In genomic region chr5:10596310-10596703, GRCh38 we compare ENCODE assay signal across 11 cellular contexts. TPM values are rescaled to one million over a fixed set of nuclear protein-coding genes. Genes with fewer than 3 reads are reported as not detected.
DNase-seq lines count a peak whose midpoint lies in the region; ATAC-seq and TF ChIP-seq lines count a peak whose summit lies in the region.
"Had no signal": no experiment of that assay in that cellular context is flagged by ENCODE, and none has a peak within 500 bp of the region (broad histone marks: within the 10 kb centered on the region; RNA-seq: fewer than 3 reads in every experiment).

No MANE protein-coding gene starts in this region.

- intact Hi-C loops in IMR-90 (cut with micrococcal nuclease) = no loop called here
- intact Hi-C loops in activated B cell treated with CpG ODN at 0.5 μM for 24 hours (cut with micrococcal nuclease) = no loop called here

- no peak for TF ChIP-seq POLR2A in IMR-90 (IDR thresholded peaks at IDR 0.05; ENCODE audit: low read depth, low read length)

- H3K36me3 Mint-ChIP-seq in activated B cell treated with CpG ODN at 0.5 μM for 24 hours (ENCODE audit: low read depth) = peaks cover 47% of the 10 kb centered on the region
- H3K36me3 Mint-ChIP-seq in stimulated activated naive B cell treated with anti-CD40 and anti-IgM and Interleukin-4, amounts not matched to agents 10 μg/mL and 1 μg/mL and 100 μg/mL, for 72 hours = peaks cover 60 to 71% of the 10 kb centered on the region in 2 donors

- no peak for TF ChIP-seq RAD21 in IMR-90 (IDR thresholded peaks at IDR 0.05; ENCODE audit: low read length)

- H4K5ac ChIP-seq in IMR-90 (ENCODE audit: low read depth, low read length) = no peak overlapping the region

- peaks cover 19% of the 10 kb centered on the region for H3K4me1 ChIP-seq in IMR-90 (ENCODE audit: control insufficient read depth, insufficient read depth, low read length)
- peaks cover 20% of the 10 kb centered on the region for H3K4me1 ChIP-seq in fibroblast of lung (ENCODE audit: control insufficient read depth, extremely low read depth, insufficient read depth, low read length)

- H3K4me3 ChIP-seq in IMR-90 (ENCODE audit: insufficient read depth, low read depth, low read length) (no peak overlapping the region), fibroblast of lung (replicated peaks in 1 of 4; ENCODE audit: control extremely low read depth in 1 of 4, insufficient read depth in 1 of 4, low read depth in 3 of 4, low read length in 4 of 4) (peak overlapping the region in 1 of 4 experiments; percentile 9)

- H3K27me3 ChIP-seq in IMR-90 (ENCODE audit: control insufficient read depth, insufficient read depth, low read length) (no peaks in the 10 kb centered on the region), fibroblast of lung (ENCODE audit: control insufficient read depth, insufficient read depth, low read length) (no peaks in the 10 kb centered on the region)

- peak overlapping the region; percentile 31 for H2BK5ac ChIP-seq in IMR-90 (ENCODE audit: low read depth, low read length, poor library complexity, severe bottlenecking)

- H3K9me3 ChIP-seq in IMR-90 (ENCODE audit: control insufficient read depth, insufficient read depth, low read length) (no peaks in the 10 kb centered on the region), fibroblast of lung (ENCODE audit: control insufficient read depth, insufficient read depth, low read depth, low read length) (no peaks in the 10 kb centered on the region)

- no peak for TF ChIP-seq CTCF in IMR-90 (conservative IDR thresholded peaks at IDR 0.05; ENCODE audit: low read depth, low read length)
- no peak for TF ChIP-seq CTCF in activated B cell treated with CpG ODN at 0.5 μM for 24 hours (IDR thresholded peaks at IDR 0.05)
- TF ChIP-seq CTCF in fibroblast of lung (conservative IDR thresholded peaks at IDR 0.05 in 1 of 2, IDR thresholded peaks at IDR 0.05 in 1 of 2; ENCODE audit: low read depth in 1 of 2, low read length in 2 of 2) = no peak

- H2AK5ac ChIP-seq in IMR-90 (ENCODE audit: low read depth, low read length) = no peak overlapping the region

- no peak overlapping the region for H4K91ac ChIP-seq in IMR-90 (ENCODE audit: insufficient read depth, low read depth, low read length)

- H2BK20ac ChIP-seq in IMR-90 (ENCODE audit: low read depth, low read length) = peak overlapping the region; percentile 10; the same call in 1 of the 2 replicates

- peak overlapping the region; percentile 23; the same call in 1 of the 2 replicates for H3K27ac ChIP-seq in IMR-90 (ENCODE audit: insufficient read depth, low read length)
- H3K27ac ChIP-seq in fibroblast of lung (ENCODE audit: insufficient read depth, low read length) = peak overlapping the region; percentile 90

- peak overlapping the region; percentile 17 for H2BK120ac ChIP-seq in IMR-90 (ENCODE audit: low read depth, low read length)

- peaks cover 18 to 57% of the 10 kb centered on the region in 2 experiments; a peak in 3 of 4 replicates for H3K79me1 ChIP-seq in IMR-90 (ENCODE audit: low read depth in 1 of 2, low read length in 2 of 2)

- POLR2A ChIA-PET in IMR-90 (lab: Charles Lee; ENCODE audit: unreplicated experiment) = no interaction called here
- POLR2A ChIA-PET in activated B cell treated with CpG ODN at 0.5 μM for 24 hours (lab: Charles Lee) = interaction anchor here (0.7 kb wide), 1 partner anchor 38 kb away, joined by 3 read pairs; no protein-coding TSS in a partner anchor

- 0 out of 4 replicates have a peak overlapping the region, but pooled peaks of 1 of the 2 experiments have one; percentile 9 for H4K8ac ChIP-seq in IMR-90 (ENCODE audit: low read depth in 2 of 2, low read length in 2 of 2)

- H3K18ac ChIP-seq in IMR-90 (ENCODE audit: low read depth, low read length) = peak overlapping the region; percentile 23; the same call in 1 of the 2 replicates

- H3K23ac ChIP-seq in IMR-90 (ENCODE audit: low read depth, low read length) = no peak overlapping the region

- peaks cover 2% of the 10 kb centered on the region for H3K79me2 ChIP-seq in fibroblast of lung (ENCODE audit: control insufficient read depth, insufficient read depth, low read length)

- H3K4me1 Mint-ChIP-seq in activated B cell treated with CpG ODN at 0.5 μM for 24 hours = peaks cover 75% of the 10 kb centered on the region
- peaks cover 67 to 86% of the 10 kb centered on the region in 2 donors for H3K4me1 Mint-ChIP-seq in stimulated activated naive B cell treated with anti-CD40 and anti-IgM and Interleukin-4, amounts not matched to agents 10 μg/mL and 1 μg/mL and 100 μg/mL, for 72 hours

- CTCF ChIA-PET in IMR-90 (lab: Yijun Ruan, JAX) = interaction anchor here (0.9 kb wide), 1 partner anchor 31 kb away, joined by 3 read pairs; no protein-coding TSS in a partner anchor
- CTCF ChIA-PET in activated B cell treated with CpG ODN at 0.5 μM for 24 hours (lab: Charles Lee) = interaction anchor here (0.8 kb wide), 1 partner anchor 31 kb away, joined by 5 read pairs; no protein-coding TSS in a partner anchor

- dilution Hi-C loops in IMR-90 (cut with HindIII; ENCODE audit: low sequenced_read_pairs, unreplicated experiment) = no loop called here

- H3K56ac ChIP-seq in IMR-90 (ENCODE audit: extremely low read depth, insufficient read depth, low read length) = no peak overlapping the region

- H3K27ac Mint-ChIP-seq in activated B cell treated with CpG ODN at 0.5 μM for 24 hours = peak overlapping the region; percentile 8
- H3K27ac Mint-ChIP-seq in stimulated activated naive B cell treated with anti-CD40 and anti-IgM and Interleukin-4, amounts not matched to agents 10 μg/mL and 1 μg/mL and 100 μg/mL, for 72 hours = peak overlapping the region; percentile 62
- H3K27ac Mint-ChIP-seq: dendritic cell treated with granulocyte-macrophage colony-stimulating factor and Interleukin-4, amounts not matched to agents 40 ng/mL and 50 ng/mL, for 4 days; nephron had no signal

- H4K20me1 ChIP-seq in IMR-90 (ENCODE audit: insufficient read depth, low read length) (peaks cover 28% of the 10 kb centered on the region; the same call in 1 of the 2 replicates), fibroblast of lung (ENCODE audit: control insufficient read depth, extremely low read depth, insufficient read depth, low read length) (no peaks in the 10 kb centered on the region)

- H3K9ac ChIP-seq in IMR-90 (ENCODE audit: low read depth, low read length) = no peak overlapping the region; the same call in 1 of the 2 replicates
- H3K9ac ChIP-seq in fibroblast of lung (ENCODE audit: insufficient read depth, low read length) = no peak overlapping the region

- peaks cover 20% of the 10 kb centered on the region for H3K9me1 ChIP-seq in IMR-90 (ENCODE audit: insufficient read depth, low read length)

- no peak overlapping the region for H2AK9ac ChIP-seq in IMR-90 (replicated peaks; ENCODE audit: low read depth, low read length, poor library complexity)

- H3K27me3 Mint-ChIP-seq in activated B cell treated with CpG ODN at 0.5 μM for 24 hours = no peaks in the 10 kb centered on the region
- H3K27me3 Mint-ChIP-seq in stimulated activated naive B cell treated with anti-CD40 and anti-IgM and Interleukin-4, amounts not matched to agents 10 μg/mL and 1 μg/mL and 100 μg/mL, for 72 hours = no peaks in the 10 kb centered on the region

- in situ Hi-C loops in IMR-90 (cut with MboI; ENCODE audit: low sequenced_read_pairs) = no loop called here

- no peak overlapping the region for H3K14ac ChIP-seq in IMR-90 (replicated peaks; ENCODE audit: low read depth, low read length)

- H3K4me3 Mint-ChIP-seq in activated B cell treated with CpG ODN at 0.5 μM for 24 hours = no peak overlapping the region
- H3K4me3 Mint-ChIP-seq in stimulated activated naive B cell treated with anti-CD40 and anti-IgM and Interleukin-4, amounts not matched to agents 10 μg/mL and 1 μg/mL and 100 μg/mL, for 72 hours = no peak overlapping the region
- H3K4me3 Mint-ChIP-seq: dendritic cell treated with granulocyte-macrophage colony-stimulating factor and Interleukin-4, amounts not matched to agents 40 ng/mL and 50 ng/mL, for 4 days; nephron had no signal

- ATAC-seq in IMR-90 (ENCODE audit: low read depth) (no peak), activated B cell treated with CpG ODN at 0.5 μM for 24 hours (ENCODE audit: low read depth) (no peak), HG02885 (IDR thresholded peaks at IDR 0.05; ENCODE audit: poor library complexity, unreplicated experiment) (no peak)
- ATAC-seq in stimulated activated naive B cell treated with anti-CD40 and anti-IgM and Interleukin-4, amounts not matched to agents 10 μg/mL and 1 μg/mL and 100 μg/mL, for 72 hours (replicated peaks) = no peak
- ATAC-seq in activated CD4-positive, CD25-positive, alpha-beta regulatory T cell treated with anti-CD3 and anti-CD28 coated beads, Interleukin-2, amount 50 U/mL, for 24 hours = no peak

- H3K4me2 ChIP-seq in IMR-90 (ENCODE audit: low read depth, low read length) (peak overlapping the region; percentile 53), fibroblast of lung (ENCODE audit: extremely low read depth, insufficient read depth, low read length) (peak overlapping the region; percentile 81)

- DNase-seq in IMR-90 (no peak), activated B cell treated with CpG ODN at 0.5 μM for 24 hours (no peak), fibroblast of lung (ENCODE audit: low read depth in 2 of 2) (no peak), NCI-H1436 (lab: John Stamatoyannopoulos, UW) (no peak)
- no peak for DNase-seq in stimulated activated naive B cell treated with anti-CD40 and anti-IgM and Interleukin-4, amounts not matched to agents 10 μg/mL and 1 μg/mL and 100 μg/mL, for 72 hours
- DNase-seq: MM.1S, NCI-H526 had no signal

- no peaks in the 10 kb centered on the region for H3K36me3 ChIP-seq in IMR-90 (ENCODE audit: control insufficient read depth, insufficient read depth, low read length)
- H3K36me3 ChIP-seq in fibroblast of lung (ENCODE audit: control insufficient read depth, insufficient read depth, low read length) = no peaks in the 10 kb centered on the region

- 0 out of 2 replicates have a peak overlapping the region, but pooled peaks have one; percentile 19 for H3K4ac ChIP-seq in IMR-90 (ENCODE audit: low read depth, low read length)

- BruUV-seq in IMR-90 (replicated peaks; lab: Mats Ljungman, UMichigan) = no TSS peak

- H2BK15ac ChIP-seq in IMR-90 (ENCODE audit: low read depth, low read length) = no peak overlapping the region

- H2AFZ ChIP-seq in IMR-90 (replicated peaks; ENCODE audit: low read length, poor library complexity) = no peak overlapping the region
- no peak overlapping the region for H2AFZ ChIP-seq in fibroblast of lung (ENCODE audit: low read length)

- WGBS in IMR-90 (ENCODE audit: extremely low coverage in 2 of 2, insufficient read length in 1 of 2), 2 experiments = no CpG with 5 or more reads among the region's 3 CpGs

- H3K9me3 Mint-ChIP-seq in activated B cell treated with CpG ODN at 0.5 μM for 24 hours = peaks cover 5% of the 10 kb centered on the region
- H3K9me3 Mint-ChIP-seq in stimulated activated naive B cell treated with anti-CD40 and anti-IgM and Interleukin-4, amounts not matched to agents 10 μg/mL and 1 μg/mL and 100 μg/mL, for 72 hours = peaks cover 0 to 9% of the 10 kb centered on the region in 2 donors
- H3K9me3 Mint-ChIP-seq: dendritic cell treated with granulocyte-macrophage colony-stimulating factor and Interleukin-4, amounts not matched to agents 40 ng/mL and 50 ng/mL, for 4 days had no signal

RNA-seq across cellular contexts. Expression of gene ANKRD33B, which starts 32.4 kb away (rescaled TPM):
- total RNA-seq in IMR-90 (2012; rRNA removed) = 2.5 and 2.8 TPM in 2 replicates
- polyA plus RNA-seq in IMR-90 (2012; rRNA removed) = 3.3 and 3.8 TPM in 2 replicates
- 2.2 and 3.2 TPM in 2 replicates for polyA plus RNA-seq in IMR-90 (2012; cell fraction: cytosol; rRNA removed)
- polyA plus RNA-seq in IMR-90 (2012; cell fraction: nucleus; rRNA removed; ENCODE audit: low replicate concordance) = 13.5 and 13.8 TPM in 2 replicates
- 156 and 170 TPM in 2 replicates for total RNA-seq in activated B cell treated with CpG ODN at 0.5 μM for 24 hours
- total RNA-seq in fibroblast of lung = 4.1 and 7.8 TPM in 2 replicates
- polyA plus RNA-seq in fibroblast of lung = 5.0 and 7.7 TPM in 2 replicates
- polyA plus RNA-seq in fibroblast of lung (2012) = 5.4 and 8.2 TPM in 2 replicates
- 27.0 and 38.2 TPM in 2 replicates for polyA minus RNA-seq in fibroblast of lung (ENCODE audit: low replicate concordance)

Comparison
In these comparisons a context has a peak if more than half of its experiments do, and no peak if none do; other contexts are left out.
1. RNA of gene ANKRD33B, which starts 32.4 kb away (total RNA-seq): 156 to 170 TPM in activated B cell treated with CpG ODN at 0.5 μM for 24 hours; 4.1 to 7.8 TPM in fibroblast of lung and 2.5 to 2.8 TPM in IMR-90; every median in the first group is over 10 times any median in the second.